ENCODE assay signal across 8 cellular contexts in the genomic region with DNA sequence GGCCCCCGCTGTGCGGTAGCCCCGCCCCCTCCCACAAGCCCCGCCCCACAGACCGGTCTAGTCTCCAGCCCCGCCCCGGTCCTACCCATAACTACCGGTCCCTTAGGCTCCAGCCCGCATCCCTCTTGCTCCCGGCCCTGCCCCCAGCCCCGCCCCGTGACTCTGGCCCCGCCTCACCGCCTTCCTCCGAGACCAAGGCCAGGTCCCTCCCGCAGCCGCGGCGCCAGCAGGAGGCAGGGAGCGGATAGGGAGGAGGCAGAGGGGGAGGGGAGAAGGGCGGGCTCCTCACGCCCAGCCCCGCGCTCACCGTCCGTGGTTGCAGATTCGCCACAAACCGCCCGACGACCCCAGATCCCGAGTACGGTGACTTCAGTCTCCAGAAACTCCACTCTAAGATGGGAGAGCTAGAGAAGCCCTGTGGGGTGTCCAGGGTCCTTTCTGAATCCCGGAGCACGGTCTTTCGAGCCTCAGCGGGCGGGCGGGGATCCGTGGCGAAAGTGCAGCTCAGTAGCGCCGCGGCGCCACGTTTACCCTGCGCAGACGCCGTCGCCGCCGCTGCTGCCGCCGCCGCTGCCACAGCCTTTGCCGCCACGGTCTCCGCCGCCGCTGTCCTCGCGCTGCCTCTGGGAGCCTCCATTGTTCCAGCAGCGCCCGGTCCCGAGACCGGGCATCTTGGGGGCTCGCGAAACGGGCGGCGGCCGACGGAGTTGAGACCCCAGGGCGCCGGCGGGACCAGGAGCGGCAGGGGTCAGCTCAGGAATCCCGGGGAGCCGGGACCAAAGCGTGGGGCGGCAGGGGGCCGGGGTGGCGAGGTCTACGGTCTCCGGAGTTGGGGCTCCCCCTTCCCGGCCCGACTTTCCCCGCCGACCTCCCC. TPM values are rescaled to one million over a fixed set of nuclear protein-coding genes. Genes with fewer than 3 reads are reported as not detected.
DNase-seq lines count a peak whose midpoint lies in the region; ATAC-seq, FAIRE-seq and TF ChIP-seq lines count a peak whose summit lies in the region.

Gene BRPF1, plus strand, starts transcription at position 530 of the 874 bp plus-strand sequence. CDS start 2,406 bp downstream, outside the sequence.

- H4K20me1 ChIP-seq in keratinocyte (ENCODE audit: control insufficient read depth, extremely low read depth, insufficient read depth, low read length), result peaks cover 6% of the 10 kb centered on the region

- H3K79me2 ChIP-seq in keratinocyte (ENCODE audit: control insufficient read depth, insufficient read depth, low read length), result peaks cover 36% of the 10 kb centered on the region

- H3K27ac ChIP-seq in keratinocyte (ENCODE audit: control insufficient read depth, insufficient read depth, low read length), result peak within 1 kb of the TSS; percentile 97

- DNase-seq in AG09319 (ENCODE audit: extremely low read depth, low read depth) (peak; percentile 99), NCI-H446 treated with DMSO at 0.1 percent for 48 hours (lab: John Stamatoyannopoulos, UW) (peak; percentile 91), cerebellar cortex (ENCODE audit: low spot score) (peak; percentile 99), keratinocyte (ENCODE audit: low read depth, low spot score) (peak; percentile 87)
- DNase-seq in stimulated activated CD4-positive, alpha-beta T cell treated with anti-CD3 and anti-CD28 coated beads, Interleukin-15, amount 100 ng/mL, for 1 hour (ENCODE audit: low read depth in 1 of 2, low spot score in 1 of 2), result peak; percentile 99 to 100

- TF ChIP-seq CTCF in AG09319 (IDR thresholded peaks at IDR 0.05; ENCODE audit: low read depth, low read length) (peak; percentile 6), keratinocyte (optimal IDR thresholded peaks at IDR 0.05 in 1 of 3, IDR thresholded peaks at IDR 0.05 in 1 of 3, conservative IDR thresholded peaks at IDR 0.05 in 1 of 3; ENCODE audit: extremely low read depth in 1 of 3, insufficient read depth in 2 of 3, low read length in 3 of 3) (peak in 1 of 3 experiments; percentile 14)

- peak within 1 kb of the TSS; percentile 100 for H3K4me2 ChIP-seq in keratinocyte (ENCODE audit: control insufficient read depth, extremely low read depth, insufficient read depth, low read depth, low read length)

- H3K4me3 ChIP-seq in keratinocyte (ENCODE audit: control insufficient read depth in 2 of 3, extremely low read depth in 1 of 3, insufficient read depth in 2 of 3, low read depth in 1 of 3, low read length in 3 of 3), result peak within 1 kb of the TSS; percentile 73 to 95 (median 82)

- H3K27me3 ChIP-seq in keratinocyte (ENCODE audit: control insufficient read depth, extremely low read depth, insufficient read depth, low read length), result no peaks in the 10 kb centered on the region

- H3K9ac ChIP-seq in keratinocyte (ENCODE audit: control insufficient read depth, extremely low read depth, insufficient read depth, low read length), result peak within 1 kb of the TSS; percentile 98

- peak; percentile 90 for ATAC-seq in GM19035 (IDR thresholded peaks at IDR 0.05; ENCODE audit: unreplicated experiment)
- peak; percentile 93 for ATAC-seq in HG03354 (IDR thresholded peaks at IDR 0.05; ENCODE audit: poor library complexity, severe bottlenecking, unreplicated experiment)
- peak; percentile 95 to 96 for ATAC-seq in activated CD4-positive, CD25-positive, alpha-beta regulatory T cell treated with anti-CD3 and anti-CD28 coated beads, Interleukin-2, amount 50 U/mL, for 24 hours

- dilution Hi-C loops in keratinocyte (cut with MboI; ENCODE audit: extremely low pct_ligation_motif_present, low sequenced_read_pairs), result no loop called here

- FAIRE-seq in keratinocyte (lab: Jason Lieb, UNC), result no peak

- no peaks in the 10 kb centered on the region for H3K9me1 ChIP-seq in keratinocyte (ENCODE audit: control insufficient read depth, extremely low read depth, insufficient read depth, low read length)

- peaks cover 11% of the 10 kb centered on the region in 2 experiments for H3K36me3 ChIP-seq in keratinocyte (ENCODE audit: control insufficient read depth in 2 of 2, extremely low read depth in 1 of 2, insufficient read depth in 2 of 2, low read length in 2 of 2)

- peak within 1 kb of the TSS; percentile 96 for H2AFZ ChIP-seq in keratinocyte (ENCODE audit: control insufficient read depth, low read length)

- H3K4me1 ChIP-seq in keratinocyte (ENCODE audit: control insufficient read depth, extremely low read depth, insufficient read depth, low read length), result peaks cover 15% of the 10 kb centered on the region

- no peaks in the 10 kb centered on the region for H3K9me3 ChIP-seq in keratinocyte (ENCODE audit: control insufficient read depth, low read depth, low read length)

RNA-seq across cellular contexts. Expression of gene BRPF1, which starts in this region (rescaled TPM):
- 7.9 to 9.4 TPM (median 8.0 TPM) in 3 replicates for polyA plus RNA-seq in keratinocyte
- 5.5 TPM for polyA plus RNA-seq in keratinocyte (2011; ENCODE audit: low read depth)
- 4.2 and 7.7 TPM in 2 replicates for polyA plus RNA-seq in keratinocyte (2011; cell fraction: cytosol; rRNA removed)
- 17.4 and 18.5 TPM in 2 replicates for polyA plus RNA-seq in keratinocyte (2011; cell fraction: nucleus; rRNA removed)
- 7.4 and 10.5 TPM in 2 replicates for polyA plus RNA-seq in keratinocyte (2012; ENCODE audit: low replicate concordance)
- 8.9 to 22.7 TPM (median 11.3 TPM) in 3 replicates for polyA minus RNA-seq in keratinocyte
- 10.2 TPM for polyA minus RNA-seq in keratinocyte (2011; cell fraction: cytosol; rRNA and poly(A)+ RNA removed)
- 12.1 and 14.5 TPM in 2 replicates for polyA minus RNA-seq in keratinocyte (2011; cell fraction: nucleus; rRNA and poly(A)+ RNA removed)

Comparison
In these comparisons a context has a peak if more than half of its experiments do, and no peak if none do; other contexts are left out.
1. Peak in every context shown above with its lines: DNase-seq, ATAC-seq, H3K4me3 ChIP-seq and H3K27ac ChIP-seq.